ENCODE assay signal across 16 cellular contexts in genomic region chr4:126603210-126603609, GRCh38.
A peak's percentile ranks its signal among the peaks of the same experiment; 100 is the strongest.
DNase-seq lines count a peak whose midpoint lies in the region; ATAC-seq and TF ChIP-seq lines count a peak whose summit lies in the region.
"Had no signal": no experiment of that assay in that cellular context is flagged by ENCODE, and none has a peak within 500 bp of the region (broad histone marks: within the 10 kb centered on the region; RNA-seq: fewer than 3 reads in every experiment).

No MANE protein-coding gene starts in this region.

- DNase-seq in GM23338 (ENCODE audit: low spot score) = no peak
- DNase-seq in HAP-1 (ENCODE audit: low spot score in 2 of 2) = peak; percentile 56 to 79
- DNase-seq in WTC11 (ENCODE audit: low spot score) = no peak
- DNase-seq in dorsolateral prefrontal cortex = no peak
- DNase-seq in activated CD4-positive, alpha-beta T cell treated with anti-CD3 and anti-CD28 coated beads, Interleukin-2, amount 50 U/mL, for 4 hours = no peak
- DNase-seq: AML-193; Caco-2; Calu3; CD4-positive, alpha-beta T cell; CD8-positive, alpha-beta T cell; DMS79 treated with DMSO at 0.1 percent for 48 hours; GF-D8 had no signal

- H3K27ac Mint-ChIP-seq in GM23338 = peak overlapping the region; percentile 77; the same call in 1 of the 2 replicates
- no peak overlapping the region for H3K27ac Mint-ChIP-seq in WTC11
- H3K27ac Mint-ChIP-seq: B cell; CD4-positive, alpha-beta T cell; CD8-positive, alpha-beta T cell had no signal

- H3K9me3 ChIP-seq in HAP-1 = no peaks in the 10 kb centered on the region
- H3K9me3 ChIP-seq: BLaER1 treated with 17β-estradiol and CSF1 and Interleukin-3, amounts not matched to agents 10 nM and 100 nM; Caco-2 had no signal

- H3K9me3 Mint-ChIP-seq in GM23338 (no peaks in the 10 kb centered on the region), WTC11 (no peaks in the 10 kb centered on the region)

- H3K4me2 ChIP-seq in GM23338 = no peak overlapping the region
- H3K4me2 ChIP-seq: BLaER1 treated with 17β-estradiol and CSF1 and Interleukin-3, amounts not matched to agents 10 nM and 100 nM had no signal

- no peak overlapping the region for H3K4me3 ChIP-seq in GM23338
- H3K4me3 ChIP-seq in HAP-1 = no peak overlapping the region
- H3K4me3 ChIP-seq in dorsolateral prefrontal cortex = no peak overlapping the region
- H3K4me3 ChIP-seq: BLaER1 treated with 17β-estradiol and CSF1 and Interleukin-3, amounts not matched to agents 10 nM and 100 nM had no signal

- H3K9me2 ChIP-seq in GM23338 (ENCODE audit: insufficient read depth) = no peaks in the 10 kb centered on the region

- H4K20me1 ChIP-seq in GM23338 (replicated peaks; ENCODE audit: insufficient read depth) = no peaks in the 10 kb centered on the region
- H4K20me1 ChIP-seq: BLaER1 treated with 17β-estradiol and CSF1 and Interleukin-3, amounts not matched to agents 10 nM and 100 nM had no signal

- H3K27me3 Mint-ChIP-seq in GM23338 (ENCODE audit: insufficient read depth, low read depth, poor library complexity) (peaks cover 3% of the 10 kb centered on the region), WTC11 (ENCODE audit: low read depth) (no peaks in the 10 kb centered on the region)
- H3K27me3 Mint-ChIP-seq: B cell; CD4-positive, alpha-beta T cell had no signal

- H3K36me3 Mint-ChIP-seq in GM23338 (ENCODE audit: low read depth) = no peaks in the 10 kb centered on the region
- H3K36me3 Mint-ChIP-seq in WTC11 = no peaks in the 10 kb centered on the region
- H3K36me3 Mint-ChIP-seq: CD8-positive, alpha-beta T cell had no signal

- no peaks in the 10 kb centered on the region for H3F3A ChIP-seq in GM23338 (replicated peaks; ENCODE audit: low read depth)

- no peak overlapping the region for H3K27ac ChIP-seq in GM23338 (ENCODE audit: low read depth)
- H3K27ac ChIP-seq in dorsolateral prefrontal cortex = no peak overlapping the region
- H3K27ac ChIP-seq: BLaER1 treated with 17β-estradiol and CSF1 and Interleukin-3, amounts not matched to agents 10 nM and 100 nM; C4-2B had no signal

- intact Hi-C loops in dorsolateral prefrontal cortex (cut with DNase I) = loop anchor here (5.0 to 10.0 kb wide), 2 partner anchors 1288 to 1291 kb away; partner anchors contain the start of gene FAT4 (in 2 of the 2)

- H3K36me3 ChIP-seq in GM23338 (ENCODE audit: insufficient read depth) = no peaks in the 10 kb centered on the region
- H3K36me3 ChIP-seq in HAP-1 (replicated peaks) = no peaks in the 10 kb centered on the region
- H3K36me3 ChIP-seq: BLaER1 treated with 17β-estradiol and CSF1 and Interleukin-3, amounts not matched to agents 10 nM and 100 nM had no signal

- no peaks in the 10 kb centered on the region for H3K79me2 ChIP-seq in GM23338 (replicated peaks; ENCODE audit: insufficient read depth)

- TF ChIP-seq CTCF in GM23338 (conservative IDR thresholded peaks at IDR 0.05; ENCODE audit: low read depth in 2 of 2) (no peak), WTC11 (IDR thresholded peaks at IDR 0.05) (no peak), dorsolateral prefrontal cortex (IDR thresholded peaks at IDR 0.05 in 54 of 56, conservative IDR thresholded peaks at IDR 0.05 in 2 of 56; ENCODE audit: low read depth in 1 of 56, partially characterized antibody in 56 of 56) (no peak)

- no peaks in the 10 kb centered on the region for H3K27me3 ChIP-seq in GM23338 (ENCODE audit: insufficient read depth)
- H3K27me3 ChIP-seq in HAP-1 (ENCODE audit: low read depth) = no peaks in the 10 kb centered on the region
- H3K27me3 ChIP-seq in dorsolateral prefrontal cortex = peaks cover 0 to 3% (median 0%) of the 10 kb centered on the region in 45 donors
- H3K27me3 ChIP-seq: BLaER1 treated with 17β-estradiol and CSF1 and Interleukin-3, amounts not matched to agents 10 nM and 100 nM had no signal

- H3K4me1 Mint-ChIP-seq in GM23338 (peaks cover 9% of the 10 kb centered on the region; the same call in 2 of the 3 replicates), WTC11 (peaks cover 10% of the 10 kb centered on the region)
- H3K4me1 Mint-ChIP-seq: B cell had no signal

- in situ Hi-C loops in HAP-1 (cut with MboI; ENCODE audit: low sequenced_read_pairs) = no loop called here

- POLR2A ChIA-PET in WTC11 (lab: Charles Lee) = no interaction called here

- H2AFZ ChIP-seq in GM23338 = 0 out of 2 replicates have a peak overlapping the region, but pooled peaks have one; percentile 60

- ATAC-seq in GM23338 = peak; percentile 55
- ATAC-seq in WTC11 = peak; percentile 72
- no peak for ATAC-seq in GM19324 (IDR thresholded peaks at IDR 0.05; ENCODE audit: low FRiP score, unreplicated experiment)
- ATAC-seq: CD8-positive, alpha-beta T cell had no signal

- H3K4me3 Mint-ChIP-seq in GM23338 = no peak overlapping the region
- H3K4me3 Mint-ChIP-seq in WTC11 = no peak overlapping the region
- H3K4me3 Mint-ChIP-seq: B cell; CD4-positive, alpha-beta T cell; CD8-positive, alpha-beta T cell had no signal

- H3K4me1 ChIP-seq in GM23338 (ENCODE audit: insufficient read depth) (peaks cover 11% of the 10 kb centered on the region), HAP-1 (peaks cover 29% of the 10 kb centered on the region)
- H3K4me1 ChIP-seq: BLaER1 treated with 17β-estradiol and CSF1 and Interleukin-3, amounts not matched to agents 10 nM and 100 nM; Caco-2 had no signal

- CTCF ChIA-PET in WTC11 (lab: Charles Lee) = interaction anchor here (2.3 to 3.0 kb wide), 2 partner anchors 11 to 20 kb away, joined by 11 to 23 read pairs; no protein-coding TSS in a partner anchor

TF ChIP-seq in GM23338, 12 proteins besides CTCF, POLR2A, EP300 and RAD21 (continues in another document):
- no peak for TF ChIP-seq REST (IDR thresholded peaks at IDR 0.05; ENCODE audit: unreplicated experiment)

TF ChIP-seq in WTC11, 78 proteins besides CTCF, POLR2A, EP300 and RAD21:
- TF ChIP-seq JAZF1 (CRISPR knock-in tag; IDR thresholded peaks at IDR 0.05) = no peak
- no peak for TF ChIP-seq NFE2L1 (CRISPR knock-in tag; IDR thresholded peaks at IDR 0.05)
- no peak for TF ChIP-seq NR3C1 (CRISPR knock-in tag; conservative IDR thresholded peaks at IDR 0.05; ENCODE audit: low read depth)
- TF ChIP-seq ZNF263 (CRISPR knock-in tag; IDR thresholded peaks at IDR 0.05; ENCODE audit: low read depth) = no peak
- no peak for TF ChIP-seq FOXJ3 (CRISPR knock-in tag; IDR thresholded peaks at IDR 0.05; ENCODE audit: borderline replicate concordance)

Comparison
In these comparisons a context has a peak if more than half of its experiments do, and no peak if none do; other contexts are left out.
1. DNase-seq: peak in HAP-1 (2 of 2); none in GM23338 (single experiment), WTC11 (single experiment), dorsolateral prefrontal cortex (0 of 10) and activated CD4-positive, alpha-beta T cell treated with anti-CD3 and anti-CD28 coated beads, Interleukin-2, amount 50 U/mL, for 4 hours (0 of 2).